15 cellular contexts compared by ENCODE assay signal in the genomic region with DNA sequence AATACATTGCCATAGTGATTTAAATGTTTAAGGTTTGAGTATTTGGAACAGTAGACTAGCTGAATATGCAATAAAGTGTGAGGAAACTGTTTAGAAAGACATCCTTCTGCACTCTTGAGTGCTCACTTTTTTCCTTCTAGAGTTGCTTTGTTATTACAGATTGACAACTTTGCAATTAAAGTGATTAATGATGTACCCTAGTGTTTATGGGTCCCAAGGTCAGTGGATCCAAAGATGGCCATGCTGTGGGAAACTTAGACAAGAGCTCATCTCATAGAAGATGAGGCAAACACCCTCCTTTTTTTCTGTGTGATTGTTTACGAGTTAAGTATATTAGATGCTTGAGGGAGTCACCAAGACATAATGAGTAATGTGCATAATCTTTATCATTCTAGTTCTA.
"Had no signal": no experiment of that assay in that cellular context is flagged by ENCODE, and none has a peak within 500 bp of the region (broad histone marks: within the 10 kb centered on the region; RNA-seq: fewer than 3 reads in every experiment).

No MANE protein-coding gene starts in this region.

- H3K27me3 ChIP-seq: suprapubic skin, upper lobe of right lung had no signal

- H3K4me1 ChIP-seq: prostate gland had no signal

- H3K9me3 ChIP-seq: prostate gland, suprapubic skin, upper lobe of right lung had no signal

- H3K36me3 ChIP-seq: prostate gland, upper lobe of right lung, WERI-Rb-1 had no signal

- DNase-seq: activated CD4-positive, alpha-beta T cell treated with anti-CD3 and anti-CD28 coated beads for 4 hours; activated CD8-positive, alpha-beta memory T cell treated with anti-CD3 and anti-CD28 coated beads, Interleukin-2, amount 50 U/mL, for 4 hours; activated CD8-positive, alpha-beta T cell treated with anti-CD3 and anti-CD28 coated beads for 36 hours; effector memory CD4-positive, alpha-beta T cell; naive thymus-derived CD4-positive, alpha-beta T cell; stimulated activated CD4-positive, alpha-beta T cell treated with anti-CD3 and anti-CD28 coated beads, Interleukin-2, amount 100 ng/mL, for 48 hours; stimulated activated naive CD8-positive, alpha-beta T cell treated with anti-CD3 and anti-CD28 coated beads, Interleukin-15, Interleukin-2, amounts not matched to agents 100 U/mL and 50 U/mL, for 24 hours; T-helper 9 cell; upper lobe of right lung; WERI-Rb-1 had no signal

- H3K4me3 ChIP-seq: coronary artery, lung, prostate gland, suprapubic skin, upper lobe of right lung had no signal

- ATAC-seq: activated CD8-positive, alpha-beta T cell treated with anti-CD3 and anti-CD28 coated beads for 36 hours; naive thymus-derived CD4-positive, alpha-beta T cell; sciatic nerve; stimulated activated naive CD8-positive, alpha-beta T cell treated with anti-CD3 and anti-CD28 coated beads, Interleukin-15, Interleukin-2, amounts not matched to agents 100 U/mL and 50 U/mL, for 24 hours; upper lobe of right lung had no signal

- H3K27ac ChIP-seq: coronary artery, prostate gland, suprapubic skin, upper lobe of right lung, WERI-Rb-1 had no signal
